ENCODE assay signal across 9 cellular contexts in the genomic region with DNA sequence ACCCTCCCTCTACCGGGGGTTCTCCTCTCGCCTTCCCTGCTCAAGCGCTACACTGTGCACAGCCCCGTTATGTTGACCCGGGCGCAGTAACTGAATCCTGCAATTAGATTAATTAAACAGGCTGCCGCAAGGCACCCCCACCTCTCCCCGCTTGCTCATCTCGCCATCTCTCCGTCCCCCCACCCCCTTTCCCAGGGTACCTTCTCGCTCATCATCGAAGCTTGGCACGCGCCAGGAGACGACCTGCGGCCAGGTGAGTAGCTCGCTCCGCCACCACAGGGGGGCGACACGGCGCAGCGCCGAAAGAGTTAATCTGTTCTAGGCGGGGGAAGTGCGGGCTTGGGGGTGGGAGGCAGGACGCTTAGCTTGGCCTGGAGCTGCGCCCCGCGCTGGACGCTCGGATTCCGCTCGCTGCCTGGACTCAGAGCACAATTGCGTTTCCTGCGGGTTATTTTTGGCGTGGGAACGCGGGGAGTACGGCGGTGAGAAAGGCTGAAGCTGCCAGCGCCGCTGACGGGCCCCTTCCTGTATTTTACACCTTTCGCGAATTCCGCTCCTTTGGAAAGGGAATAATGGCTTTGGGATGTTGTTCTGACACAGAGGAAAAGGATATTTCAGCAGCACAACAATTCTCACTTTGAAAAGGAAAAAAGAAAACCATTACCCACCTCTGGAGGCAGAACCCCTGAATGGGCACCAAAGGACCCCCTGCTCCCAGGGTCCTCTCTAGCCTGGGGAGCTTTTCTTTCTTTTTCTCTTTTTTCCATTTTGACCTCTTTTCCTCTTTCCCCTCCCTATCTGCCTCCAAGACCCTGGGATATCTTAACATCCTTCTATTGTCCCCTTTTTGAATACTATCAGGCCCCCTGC. TPM values are rescaled to one million over a fixed set of nuclear protein-coding genes. Genes with fewer than 3 reads are reported as not detected.
A peak's percentile ranks its signal among the peaks of the same experiment; 100 is the strongest.
DNase-seq lines count a peak whose midpoint lies in the region; ATAC-seq, FAIRE-seq and TF ChIP-seq lines count a peak whose summit lies in the region.
"Had no signal": no experiment of that assay in that cellular context is flagged by ENCODE, and none has a peak within 500 bp of the region (broad histone marks: within the 10 kb centered on the region; RNA-seq: fewer than 3 reads in every experiment).

No MANE protein-coding gene starts in this region.

- POLR2A ChIA-PET in PC-9 (lab: Charles Lee; ENCODE audit: unreplicated experiment) (interaction anchor here (0.6 kb wide), 1 partner anchor 402 kb away, joined by 5 read pairs; a partner anchor contains a TSS), K562 (lab: Yijun Ruan, JAX) (interaction anchor here (0.6 to 1.5 kb wide), 10 partner anchors 9 to 511 kb away, joined by 3 to 7 read pairs (median 3); a partner anchor contains a TSS)

- peak overlapping the region; percentile 98 for H3K4me2 ChIP-seq in PC-9
- H3K4me2 ChIP-seq in K562 (ENCODE audit: insufficient read depth, low read length): peak overlapping the region; percentile 75

- H3K4me1 ChIP-seq in PC-9 (replicated peaks; ENCODE audit: insufficient read depth) (0 out of 2 replicates have a peak, but pooled peaks cover 6% of the 10 kb centered on the region), K562 (replicated peaks in 1 of 2; ENCODE audit: control insufficient read depth in 2 of 2, insufficient read depth in 2 of 2, low read length in 2 of 2) (peaks cover 15 to 63% of the 10 kb centered on the region in 2 experiments)

- peak; percentile 64 for ATAC-seq in K562

- no peaks in the 10 kb centered on the region for H3K9me3 Mint-ChIP-seq in immature natural killer cell

- H3K4me1 Mint-ChIP-seq in immature natural killer cell: peaks cover 54 to 55% of the 10 kb centered on the region in 2 donors

- H3K27ac Mint-ChIP-seq in immature natural killer cell: no peak overlapping the region

- H3K36me3 Mint-ChIP-seq in immature natural killer cell: peaks cover 0 to 4% (median 0%) of the 10 kb centered on the region in 3 donors

- DNase-seq in SHP77 (lab: John Stamatoyannopoulos, UW) (peak; percentile 50 to 57), SHP77 treated with DMSO at 0.1 percent for 48 hours (lab: John Stamatoyannopoulos, UW) (no peak), PC-9 (no peak), K562 (ENCODE audit: extremely low read depth in 1 of 4, low spot score in 3 of 4) (peak; percentile 82 to 84 (median 83)), immature natural killer cell (no peak), NOMO-1 treated with dmso at 0.1 percent for 144 hours (lab: John Stamatoyannopoulos, UW; ENCODE audit: unreplicated experiment) (no peak), occipital lobe (lab: John Stamatoyannopoulos, UW) (no peak)
- DNase-seq in stimulated activated CD4-positive, alpha-beta T cell treated with anti-CD3 and anti-CD28 coated beads, Interleukin-4, amount 100 ng/mL, for 4 hours: peak; percentile 49 to 56

- CTCF ChIA-PET in PC-9 (lab: Charles Lee): interaction anchor here (0.5 to 1.1 kb wide), 7 partner anchors 11 to 329 kb away, joined by 3 to 27 read pairs (median 10); no protein-coding TSS in a partner anchor
- CTCF ChIA-PET in K562 (lab: Yijun Ruan, JAX; ENCODE audit: low intra/inter-chr PET ratio): interaction anchor here (0.8 kb wide), 1 partner anchor 254 kb away, joined by 3 read pairs; no protein-coding TSS in a partner anchor

- BruUV-seq in PC-9 (replicated peaks; lab: Mats Ljungman, UMichigan): no TSS peak
- TSS peak; percentile 47 for BruUV-seq in K562 (replicated peaks; lab: Mats Ljungman, UMichigan)

- H3K4me3 ChIP-seq in PC-9 (peak overlapping the region; percentile 77; the same call in 1 of the 2 replicates), K562 (peak overlapping the region; percentile 54)

- no peaks in the 10 kb centered on the region for H3K36me3 ChIP-seq in PC-9 (ENCODE audit: low read depth)
- no peaks in the 10 kb centered on the region for H3K36me3 ChIP-seq in K562 (ENCODE audit: control insufficient read depth, insufficient read depth, low read length)

- H3K9me1 ChIP-seq in K562 (ENCODE audit: control insufficient read depth, insufficient read depth, low read length): peaks cover 3% of the 10 kb centered on the region

- peak in 1 of 2 experiments; percentile 42; a peak in 2 of 4 replicates for TF ChIP-seq RAD21 in K562 (CRISPR knock-in tag; conservative IDR thresholded peaks at IDR 0.05 in 1 of 2, IDR thresholded peaks at IDR 0.05 in 1 of 2)

- TF ChIP-seq CTCF in PC-9 (conservative IDR thresholded peaks at IDR 0.05) (peak; percentile 65), K562 (IDR thresholded peaks at IDR 0.05 in 2 of 3, conservative IDR thresholded peaks at IDR 0.05 in 1 of 3; ENCODE audit: insufficient read depth in 2 of 3, low read depth in 1 of 3, low read length in 3 of 3) (peak; percentile 57 to 92 (median 72))

- H3K27me3 Mint-ChIP-seq in immature natural killer cell (ENCODE audit: low read depth in 3 of 3): peaks cover 14 to 24% (median 24%) of the 10 kb centered on the region in 3 donors

- peak overlapping the region; percentile 58 to 76 (median 70) for H3K4me3 Mint-ChIP-seq in immature natural killer cell

- H4K20me1 ChIP-seq in PC-9 (ENCODE audit: insufficient read depth): no peaks in the 10 kb centered on the region
- 0 out of 2 replicates have a peak, but pooled peaks cover 4% of the 10 kb centered on the region for H4K20me1 ChIP-seq in K562 (replicated peaks; ENCODE audit: control insufficient read depth, insufficient read depth, low read length)

- no peak for TF ChIP-seq EP300 in K562 (IDR thresholded peaks at IDR 0.05; ENCODE audit: low read length)

- in situ Hi-C loops in K562 (cut with MboI): no loop called here

- no peak for TF ChIP-seq POLR2A in K562 (conservative IDR thresholded peaks at IDR 0.05)

- peak overlapping the region; percentile 24 to 92 for H3K9ac ChIP-seq in K562 (ENCODE audit: insufficient read depth in 1 of 2, low read depth in 2 of 2, low read length in 2 of 2)

- H3F3A ChIP-seq in PC-9 (ENCODE audit: insufficient read depth, low read depth): peaks cover 9% of the 10 kb centered on the region; the same call in 1 of the 2 replicates

- intact Hi-C loops in PC-9 (cut with micrococcal nuclease; ENCODE audit: unreplicated experiment) (no loop called here), K562 (cut with micrococcal nuclease) (no loop called here)

- H3K9me3 ChIP-seq in PC-9 (ENCODE audit: insufficient read depth, low read depth) (no peaks in the 10 kb centered on the region), K562 (replicated peaks; ENCODE audit: control insufficient read depth, insufficient read depth, low read depth, low read length) (no peaks in the 10 kb centered on the region)

- H3K27ac ChIP-seq in PC-9 (no peak overlapping the region), K562 (ENCODE audit: extremely low read depth, low read depth, low read length) (no peak overlapping the region)

- H3K27me3 ChIP-seq in PC-9 (ENCODE audit: insufficient read depth, low read depth): peaks cover 29% of the 10 kb centered on the region
- peaks cover 0 to 19% of the 10 kb centered on the region in 2 experiments; a peak in 2 of 5 replicates for H3K27me3 ChIP-seq in K562 (ENCODE audit: control insufficient read depth in 2 of 2, insufficient read depth in 2 of 2, low read length in 2 of 2)

- WGBS in K562 (ENCODE audit: insufficient coverage, low coverage, missing lambda C conversion rate): 3% methylated on average over 42 of the region's 46 CpGs

- peak; percentile 84 for FAIRE-seq in K562 (lab: Jason Lieb, UNC)
- FAIRE-seq: endometrium had no signal

- H2AFZ ChIP-seq in PC-9 (no peak overlapping the region), K562 (ENCODE audit: low read depth, low read length) (peak overlapping the region; percentile 94)

- H3K79me2 ChIP-seq in PC-9 (ENCODE audit: low read depth) (no peaks in the 10 kb centered on the region), K562 (ENCODE audit: control insufficient read depth, insufficient read depth, low read length) (no peaks in the 10 kb centered on the region)

- H3K9me2 ChIP-seq in PC-9 (ENCODE audit: insufficient read depth): no peaks in the 10 kb centered on the region

RNA-seq across cellular contexts. Expression of a gene that starts 1.5 kb away (rescaled TPM):
- 0.48 and 0.55 TPM in 2 replicates for total RNA-seq in PC-9 (2021)
- 3.0 and 5.4 TPM in 2 replicates for total RNA-seq in K562 (2011; cell fraction: chromatin; rRNA removed; ENCODE audit: low replicate concordance)
- 5.5 and 6.0 TPM in 2 replicates for total RNA-seq in K562 (2011; cell fraction: nucleolus; rRNA removed)
- total RNA-seq in K562 (2011; cell fraction: nucleoplasm; rRNA removed): 2.8 and 3.7 TPM in 2 replicates
- 0.59 and 0.78 TPM in 2 replicates for total RNA-seq in K562 (2014; rRNA removed)
- total RNA-seq in K562 (2014; rRNA removed; fragmentation: Illumina TruSeq; extraction: Trizol): 0.26 and 0.40 TPM in 2 replicates
- 0.43 and 0.60 TPM in 2 replicates for total RNA-seq in K562 (2015; rRNA removed; fragmentation: Illumina TruSeq; extraction: Trizol)
- 1.1 and 1.3 TPM in 2 replicates for total RNA-seq in K562 (2021)
- 0.40 and 0.77 TPM in 2 replicates for polyA plus RNA-seq in K562 (2011; rRNA removed)
- polyA plus RNA-seq in K562 (2011; cell fraction: cytosol; rRNA removed): 0.46 and 0.75 TPM in 2 replicates
- polyA plus RNA-seq in K562 (2011; cell fraction: nucleus; rRNA removed): 2.3 and 2.4 TPM in 2 replicates
- polyA plus RNA-seq in K562 (2012): 0.30 and 0.60 TPM in 2 replicates
- polyA plus RNA-seq in K562 (2014; fragmentation: Illumina TruSeq; extraction: Trizol): 0.42 and 0.62 TPM in 2 replicates
- under 1 TPM in 1 of 2 experiments, not detected in 1; 0.04 TPM for polyA plus RNA-seq in K562 (2014; fragmentation: Nextera tagmentation; extraction: Ambion mirVana)
- polyA plus RNA-seq in K562 (2014; rRNA removed): 0.30 and 0.89 TPM in 2 replicates
- polyA minus RNA-seq in K562 (2011; rRNA and poly(A)+ RNA removed): 0.53 and 0.54 TPM in 2 replicates
- 0.57 and 0.64 TPM in 2 replicates for polyA minus RNA-seq in K562 (2011; cell fraction: cytosol; rRNA and poly(A)+ RNA removed)
- polyA minus RNA-seq in K562 (2011; cell fraction: nucleus; rRNA and poly(A)+ RNA removed): 2.0 and 3.0 TPM in 2 replicates
- polyA plus RNA-seq in immature natural killer cell: not detected
- 4.8 TPM for total RNA-seq in occipital lobe

RNA-seq across cellular contexts. Expression of a gene that starts 22.6 kb away (rescaled TPM):
- total RNA-seq in PC-9 (2021): 5.3 and 8.6 TPM in 2 replicates
- total RNA-seq in K562 (2011; cell fraction: chromatin; rRNA removed; ENCODE audit: low replicate concordance): 6.0 and 19.1 TPM in 2 replicates
- 22.9 and 29.7 TPM in 2 replicates for total RNA-seq in K562 (2011; cell fraction: nucleolus; rRNA removed)
- 12.4 and 15.8 TPM in 2 replicates for total RNA-seq in K562 (2011; cell fraction: nucleoplasm; rRNA removed)
- 33.2 and 36.8 TPM in 2 replicates for total RNA-seq in K562 (2014; rRNA removed)
- total RNA-seq in K562 (2014; rRNA removed; fragmentation: Illumina TruSeq; extraction: Trizol): 6.3 and 7.5 TPM in 2 replicates
- total RNA-seq in K562 (2015; rRNA removed; fragmentation: Illumina TruSeq; extraction: Trizol): 0.19 and 0.47 TPM in 2 replicates
- 29.6 and 33.3 TPM in 2 replicates for total RNA-seq in K562 (2021)
- polyA plus RNA-seq in K562 (2011; rRNA removed): 7.1 and 16.0 TPM in 2 replicates
- polyA plus RNA-seq in K562 (2011; cell fraction: cytosol; rRNA removed): 20.6 and 22.9 TPM in 2 replicates
- 10.7 and 11.2 TPM in 2 replicates for polyA plus RNA-seq in K562 (2011; cell fraction: nucleus; rRNA removed)
- 2.9 and 41.9 TPM in 2 replicates for polyA plus RNA-seq in K562 (2012)
- polyA plus RNA-seq in K562 (2014; fragmentation: Illumina TruSeq; extraction: Trizol): 15.1 and 32.3 TPM in 2 replicates
- polyA plus RNA-seq in K562 (2014; fragmentation: Nextera tagmentation; extraction: Ambion mirVana): 1 to 10 TPM; 2.5 to 4.4 TPM
- 33.6 and 39.0 TPM in 2 replicates for polyA plus RNA-seq in K562 (2014; rRNA removed)
- 3.5 and 5.5 TPM in 2 replicates for polyA minus RNA-seq in K562 (2011; rRNA and poly(A)+ RNA removed)
- 4.1 and 13.5 TPM in 2 replicates for polyA minus RNA-seq in K562 (2011; cell fraction: cytosol; rRNA and poly(A)+ RNA removed)
- 5.0 and 7.7 TPM in 2 replicates for polyA minus RNA-seq in K562 (2011; cell fraction: nucleus; rRNA and poly(A)+ RNA removed)
- under 1 TPM in 1 of 3 donors, not detected in 2; 0.77 TPM for polyA plus RNA-seq in immature natural killer cell
- 4.2 TPM for total RNA-seq in occipital lobe

RNA-seq across cellular contexts. Expression of a gene that starts 36.4 kb away (rescaled TPM):
- total RNA-seq in PC-9 (2021): 9.6 and 9.9 TPM in 2 replicates
- 9.0 and 33.9 TPM in 2 replicates for total RNA-seq in K562 (2011; cell fraction: chromatin; rRNA removed; ENCODE audit: low replicate concordance)
- 25.9 and 30.9 TPM in 2 replicates for total RNA-seq in K562 (2011; cell fraction: nucleolus; rRNA removed)
- 9.9 and 14.4 TPM in 2 replicates for total RNA-seq in K562 (2011; cell fraction: nucleoplasm; rRNA removed)
- 17.3 and 20.0 TPM in 2 replicates for total RNA-seq in K562 (2014; rRNA removed)
- 4.3 and 5.3 TPM in 2 replicates for total RNA-seq in K562 (2014; rRNA removed; fragmentation: Illumina TruSeq; extraction: Trizol)
- 14.6 and 14.7 TPM in 2 replicates for total RNA-seq in K562 (2015; rRNA removed; fragmentation: Illumina TruSeq; extraction: Trizol)
- 19.9 and 20.8 TPM in 2 replicates for total RNA-seq in K562 (2021)
- 5.9 and 9.0 TPM in 2 replicates for polyA plus RNA-seq in K562 (2011; rRNA removed)
- 8.9 and 18.1 TPM in 2 replicates for polyA plus RNA-seq in K562 (2011; cell fraction: cytosol; rRNA removed)
- polyA plus RNA-seq in K562 (2011; cell fraction: nucleus; rRNA removed): 9.1 and 13.6 TPM in 2 replicates
- polyA plus RNA-seq in K562 (2012): 14.0 and 19.3 TPM in 2 replicates
- polyA plus RNA-seq in K562 (2014; fragmentation: Illumina TruSeq; extraction: Trizol): 9.5 and 11.8 TPM in 2 replicates
- polyA plus RNA-seq in K562 (2014; fragmentation: Nextera tagmentation; extraction: Ambion mirVana): under 1 TPM; 0.73 to 0.88 TPM
- polyA plus RNA-seq in K562 (2014; rRNA removed): 8.5 and 9.9 TPM in 2 replicates
- polyA minus RNA-seq in K562 (2011; rRNA and poly(A)+ RNA removed): 15.1 and 21.7 TPM in 2 replicates
- 17.4 and 23.2 TPM in 2 replicates for polyA minus RNA-seq in K562 (2011; cell fraction: cytosol; rRNA and poly(A)+ RNA removed)
- polyA minus RNA-seq in K562 (2011; cell fraction: nucleus; rRNA and poly(A)+ RNA removed): 7.5 and 10.6 TPM in 2 replicates
- polyA plus RNA-seq in immature natural killer cell: 10 to 100 TPM; 20.8 to 36.8 (median 35.3) TPM
- total RNA-seq in occipital lobe: 27.5 TPM

RNA-seq across cellular contexts. Expression of a gene that starts 56.6 kb away (rescaled TPM):
- total RNA-seq in PC-9 (2021): 1.4 and 4.1 TPM in 2 replicates
- total RNA-seq in K562 (2011; cell fraction: chromatin; rRNA removed; ENCODE audit: low replicate concordance): 1.1 and 1.9 TPM in 2 replicates
- 1.8 TPM in 2 replicates for total RNA-seq in K562 (2011; cell fraction: nucleolus; rRNA removed)
- 1.0 and 1.1 TPM in 2 replicates for total RNA-seq in K562 (2011; cell fraction: nucleoplasm; rRNA removed)
- total RNA-seq in K562 (2014; rRNA removed): 2.0 and 2.2 TPM in 2 replicates
- 0.73 and 1.1 TPM in 2 replicates for total RNA-seq in K562 (2014; rRNA removed; fragmentation: Illumina TruSeq; extraction: Trizol)
- 0.45 and 0.72 TPM in 2 replicates for total RNA-seq in K562 (2015; rRNA removed; fragmentation: Illumina TruSeq; extraction: Trizol)
- 1.9 and 2.0 TPM in 2 replicates for total RNA-seq in K562 (2021)
- polyA plus RNA-seq in K562 (2011; rRNA removed): 1.1 and 1.2 TPM in 2 replicates
- polyA plus RNA-seq in K562 (2011; cell fraction: cytosol; rRNA removed): 1.3 and 2.4 TPM in 2 replicates
- 1.0 and 1.1 TPM in 2 replicates for polyA plus RNA-seq in K562 (2011; cell fraction: nucleus; rRNA removed)
- 0.51 and 1.3 TPM in 2 replicates for polyA plus RNA-seq in K562 (2012)
- 1.1 TPM in 2 replicates for polyA plus RNA-seq in K562 (2014; fragmentation: Illumina TruSeq; extraction: Trizol)
- under 1 TPM; 0.08 to 0.18 TPM for polyA plus RNA-seq in K562 (2014; fragmentation: Nextera tagmentation; extraction: Ambion mirVana)
- 1.4 and 2.6 TPM in 2 replicates for polyA plus RNA-seq in K562 (2014; rRNA removed)
- 0.77 and 1.3 TPM in 2 replicates for polyA minus RNA-seq in K562 (2011; rRNA and poly(A)+ RNA removed)
- polyA minus RNA-seq in K562 (2011; cell fraction: cytosol; rRNA and poly(A)+ RNA removed): 1.4 TPM in 1 of 2 replicates, not detected in the other
- polyA minus RNA-seq in K562 (2011; cell fraction: nucleus; rRNA and poly(A)+ RNA removed): 1.1 and 1.3 TPM in 2 replicates
- polyA plus RNA-seq in immature natural killer cell: not detected
- total RNA-seq in occipital lobe: 10.8 TPM

Comparison
In these comparisons a context has a peak if more than half of its experiments do, and no peak if none do; other contexts are left out.
1. DNase-seq: peak in SHP77 (2 of 2), K562 (4 of 4) and stimulated activated CD4-positive, alpha-beta T cell treated with anti-CD3 and anti-CD28 coated beads, Interleukin-4, amount 100 ng/mL, for 4 hours (2 of 2); none in SHP77 treated with DMSO at 0.1 percent for 48 hours (single experiment), PC-9 (0 of 2), immature natural killer cell (0 of 3), NOMO-1 treated with dmso at 0.1 percent for 144 hours (single experiment) and occipital lobe (single experiment).